Comparison of ENCODE assay signal across 14 cellular contexts in genomic region chr1:58818075-58818474, GRCh38. TPM values are rescaled to one million over a fixed set of nuclear protein-coding genes. Genes with fewer than 3 reads are reported as not detected.
A peak's percentile ranks its signal among the peaks of the same experiment; 100 is the strongest.
DNase-seq lines count a peak whose midpoint lies in the region; ATAC-seq, FAIRE-seq and TF ChIP-seq lines count a peak whose summit lies in the region.
"Had no signal": no experiment of that assay in that cellular context is flagged by ENCODE, and none has a peak within 500 bp of the region (broad histone marks: within the 10 kb centered on the region; RNA-seq: fewer than 3 reads in every experiment).

No MANE protein-coding gene starts in this region.

- no peak overlapping the region for H3K9ac ChIP-seq in astrocyte (ENCODE audit: low read length)
- H3K9ac ChIP-seq in keratinocyte (ENCODE audit: control insufficient read depth, extremely low read depth, insufficient read depth, low read length): no peak overlapping the region
- H3K9ac ChIP-seq in trophoblast cell (ENCODE audit: low read length): no peak overlapping the region

- DNase-seq in AG10803 (ENCODE audit: low read depth) (peak; percentile 84), M059J (ENCODE audit: low read depth) (peak; percentile 81), astrocyte (ENCODE audit: low read depth) (peak; percentile 96), keratinocyte (ENCODE audit: low read depth, low spot score) (peak; percentile 84), trophoblast cell (no peak)
- DNase-seq in activated CD8-positive, alpha-beta memory T cell treated with anti-CD3 and anti-CD28 coated beads, Interleukin-2, amount 50 U/mL, for 48 hours: no peak
- DNase-seq: activated CD8-positive, alpha-beta memory T cell treated with anti-CD3 and anti-CD28 coated beads, Interleukin-2, amount 50 U/mL, for 4 hours; CD8-positive, alpha-beta memory T cell; naive thymus-derived CD4-positive, alpha-beta T cell; NCI-H1092 treated with DMSO at 0.1 percent for 48 hours; small intestine; upper lobe of left lung had no signal

- H3K27me3 ChIP-seq in astrocyte (ENCODE audit: insufficient read depth, low read length): no peaks in the 10 kb centered on the region
- H3K27me3 ChIP-seq in keratinocyte (ENCODE audit: control insufficient read depth, extremely low read depth, insufficient read depth, low read length): no peaks in the 10 kb centered on the region
- no peaks in the 10 kb centered on the region for H3K27me3 ChIP-seq in trophoblast cell (ENCODE audit: insufficient read depth, low read length)
- H3K27me3 ChIP-seq: upper lobe of left lung had no signal

- H4K91ac ChIP-seq in trophoblast cell (ENCODE audit: low read depth, low read length): no peak overlapping the region

- H2AFZ ChIP-seq in astrocyte (ENCODE audit: low read depth, low read length) (no peak overlapping the region), keratinocyte (ENCODE audit: control insufficient read depth, low read length) (no peak overlapping the region), trophoblast cell (ENCODE audit: insufficient read depth, low read length, poor library complexity) (no peak overlapping the region)

- no peak overlapping the region for H2BK12ac ChIP-seq in trophoblast cell (ENCODE audit: low read length)

- peak overlapping the region; percentile 46 for H3K4me2 ChIP-seq in astrocyte (ENCODE audit: low read length)
- H3K4me2 ChIP-seq in keratinocyte (ENCODE audit: control insufficient read depth, extremely low read depth, insufficient read depth, low read depth, low read length): peak overlapping the region; percentile 2
- no peak overlapping the region for H3K4me2 ChIP-seq in trophoblast cell (ENCODE audit: low read length)

- dilution Hi-C loops in keratinocyte (cut with MboI; ENCODE audit: extremely low pct_ligation_motif_present, low sequenced_read_pairs): no loop called here

- FAIRE-seq in astrocyte (lab: Jason Lieb, UNC) (peak; percentile 78), keratinocyte (lab: Jason Lieb, UNC) (peak; percentile 91)
- FAIRE-seq: small intestine had no signal

- H3K4me3 ChIP-seq in AG10803 (ENCODE audit: low read length) (no peak overlapping the region), astrocyte (ENCODE audit: insufficient read depth, low read depth, low read length) (no peak overlapping the region), keratinocyte (ENCODE audit: control insufficient read depth in 2 of 3, extremely low read depth in 1 of 3, insufficient read depth in 2 of 3, low read depth in 1 of 3, low read length in 3 of 3) (no peak overlapping the region), trophoblast cell (ENCODE audit: low read depth, low read length) (no peak overlapping the region)
- H3K4me3 ChIP-seq: upper lobe of left lung had no signal

- no peak overlapping the region for H3K14ac ChIP-seq in trophoblast cell (ENCODE audit: low read length)

- H3K4me1 Mint-ChIP-seq in astrocyte (ENCODE audit: low read depth, unreplicated experiment): peaks cover 33% of the 10 kb centered on the region

- H3K4ac ChIP-seq in trophoblast cell (ENCODE audit: low read depth, low read length): no peak overlapping the region

- H3K23ac ChIP-seq in trophoblast cell (ENCODE audit: low read length): no peak overlapping the region

- no CpG with 5 or more reads among the region's 2 CpGs for WGBS in trophoblast cell (ENCODE audit: extremely low coverage, insufficient coverage, insufficient read length)

- no peak overlapping the region for H2BK120ac ChIP-seq in trophoblast cell (ENCODE audit: insufficient read depth, low read length, poor library complexity)

- H3K36me3 ChIP-seq in astrocyte (ENCODE audit: insufficient read depth, low read length) (no peaks in the 10 kb centered on the region), keratinocyte (ENCODE audit: control insufficient read depth in 2 of 2, extremely low read depth in 1 of 2, insufficient read depth in 2 of 2, low read length in 2 of 2) (no peaks in the 10 kb centered on the region), trophoblast cell (ENCODE audit: control insufficient read depth in 1 of 2, insufficient read depth in 2 of 2, low read length in 2 of 2) (no peaks in the 10 kb centered on the region)
- H3K36me3 ChIP-seq: upper lobe of left lung had no signal

- H3K9me3 ChIP-seq in astrocyte (ENCODE audit: insufficient read depth, low read depth, low read length) (no peaks in the 10 kb centered on the region), keratinocyte (ENCODE audit: control insufficient read depth, low read depth, low read length) (no peaks in the 10 kb centered on the region), trophoblast cell (ENCODE audit: insufficient read depth, low read depth, low read length) (no peaks in the 10 kb centered on the region)
- H3K9me3 ChIP-seq: upper lobe of left lung had no signal

- H3K36me3 Mint-ChIP-seq in astrocyte (ENCODE audit: low read depth, unreplicated experiment): no peaks in the 10 kb centered on the region

- peak overlapping the region; percentile 55 for H3K27ac Mint-ChIP-seq in astrocyte (ENCODE audit: unreplicated experiment)

- H2AK5ac ChIP-seq in trophoblast cell (ENCODE audit: low read length): no peak overlapping the region

- no peaks in the 10 kb centered on the region for H3K9me3 Mint-ChIP-seq in astrocyte (ENCODE audit: unreplicated experiment)
- H3K9me3 Mint-ChIP-seq: CD8-positive, alpha-beta memory T cell had no signal

- H3K4me1 ChIP-seq in astrocyte (ENCODE audit: insufficient read depth, low read length) (peaks cover 66% of the 10 kb centered on the region), keratinocyte (ENCODE audit: control insufficient read depth, extremely low read depth, insufficient read depth, low read length) (peaks cover 61% of the 10 kb centered on the region), trophoblast cell (ENCODE audit: control insufficient read depth in 1 of 2, insufficient read depth in 2 of 2, low read length in 2 of 2) (peaks cover 16 to 18% of the 10 kb centered on the region in 2 experiments)

- peaks cover 16% of the 10 kb centered on the region for H3K79me1 ChIP-seq in trophoblast cell (ENCODE audit: low read length)

- no peak overlapping the region for H4K8ac ChIP-seq in trophoblast cell (ENCODE audit: low read depth, low read length)

- no peaks in the 10 kb centered on the region for H3K9me1 ChIP-seq in keratinocyte (ENCODE audit: control insufficient read depth, extremely low read depth, insufficient read depth, low read length)

- no peak overlapping the region for H3K18ac ChIP-seq in trophoblast cell (ENCODE audit: low read length)

- no peaks in the 10 kb centered on the region for H3K27me3 Mint-ChIP-seq in astrocyte (ENCODE audit: low read depth, unreplicated experiment)
- H3K27me3 Mint-ChIP-seq: CD8-positive, alpha-beta memory T cell had no signal

- ATAC-seq in GM21423 (IDR thresholded peaks at IDR 0.05; ENCODE audit: unreplicated experiment) (no peak), HG03520 (IDR thresholded peaks at IDR 0.05; ENCODE audit: unreplicated experiment) (no peak)
- ATAC-seq: naive thymus-derived CD4-positive, alpha-beta T cell had no signal

- H3K27ac ChIP-seq in astrocyte (ENCODE audit: low read depth, low read length) (peak overlapping the region; percentile 55), keratinocyte (ENCODE audit: control insufficient read depth, insufficient read depth, low read length) (peak overlapping the region; percentile 88), trophoblast cell (ENCODE audit: low read depth, low read length) (no peak overlapping the region)
- H3K27ac ChIP-seq: upper lobe of left lung had no signal

- H2BK5ac ChIP-seq in trophoblast cell (ENCODE audit: low read depth, low read length, poor library complexity): no peak overlapping the region

- no peak for TF ChIP-seq CTCF in AG10803 (conservative IDR thresholded peaks at IDR 0.05; ENCODE audit: low read length)
- TF ChIP-seq CTCF in astrocyte (IDR thresholded peaks at IDR 0.05; ENCODE audit: insufficient read depth, low read depth, low read length): no peak
- TF ChIP-seq CTCF in keratinocyte (optimal IDR thresholded peaks at IDR 0.05 in 1 of 3, IDR thresholded peaks at IDR 0.05 in 1 of 3, conservative IDR thresholded peaks at IDR 0.05 in 1 of 3; ENCODE audit: extremely low read depth in 1 of 3, insufficient read depth in 2 of 3, low read length in 3 of 3): no peak

- no peak overlapping the region for H4K12ac ChIP-seq in trophoblast cell (ENCODE audit: low read depth, low read length)

- H3K79me2 ChIP-seq in astrocyte (ENCODE audit: insufficient read depth, low read length): no peaks in the 10 kb centered on the region
- no peaks in the 10 kb centered on the region for H3K79me2 ChIP-seq in keratinocyte (ENCODE audit: control insufficient read depth, insufficient read depth, low read length)
- peaks cover 8% of the 10 kb centered on the region for H3K79me2 ChIP-seq in trophoblast cell (ENCODE audit: control insufficient read depth, insufficient read depth, low read length, poor library complexity)

- no peak overlapping the region for H3K4me3 Mint-ChIP-seq in astrocyte (ENCODE audit: unreplicated experiment)
- H3K4me3 Mint-ChIP-seq: naive thymus-derived CD4-positive, alpha-beta T cell had no signal

- H4K20me1 ChIP-seq in astrocyte (ENCODE audit: insufficient read depth, low read length) (no peaks in the 10 kb centered on the region), keratinocyte (ENCODE audit: control insufficient read depth, extremely low read depth, insufficient read depth, low read length) (no peaks in the 10 kb centered on the region)

RNA-seq across cellular contexts. Expression of gene JUN, which starts 34.2 kb away (rescaled TPM):
- total RNA-seq in M059J (2014; rRNA removed; shearing (Covaris generic)): 49.3 and 85.5 TPM in 2 replicates
- 100 and 101 TPM in 2 replicates for total RNA-seq in astrocyte
- 31.2 to 83.1 TPM (median 70.1 TPM) in 3 replicates for polyA plus RNA-seq in keratinocyte
- 322 TPM for polyA plus RNA-seq in keratinocyte (2011; ENCODE audit: low read depth)
- polyA plus RNA-seq in keratinocyte (2011; cell fraction: cytosol; rRNA removed): 20.0 and 37.1 TPM in 2 replicates
- polyA plus RNA-seq in keratinocyte (2011; cell fraction: nucleus; rRNA removed): 170 and 226 TPM in 2 replicates
- polyA plus RNA-seq in keratinocyte (2012; ENCODE audit: low replicate concordance): 43.2 and 179 TPM in 2 replicates
- 28.4 to 46.4 TPM (median 36.4 TPM) in 3 replicates for polyA minus RNA-seq in keratinocyte
- polyA minus RNA-seq in keratinocyte (2011; cell fraction: cytosol; rRNA and poly(A)+ RNA removed): 76.4 TPM
- polyA minus RNA-seq in keratinocyte (2011; cell fraction: nucleus; rRNA and poly(A)+ RNA removed): 198 and 206 TPM in 2 replicates
- polyA plus RNA-seq in trophoblast cell (2013): 48.6 and 50.2 TPM in 2 replicates

Comparison
In these comparisons a context has a peak if more than half of its experiments do, and no peak if none do; other contexts are left out.
1. DNase-seq: peak in AG10803 (single experiment), M059J (single experiment), astrocyte (single experiment) and keratinocyte (single experiment); none in activated CD8-positive, alpha-beta memory T cell treated with anti-CD3 and anti-CD28 coated beads, Interleukin-2, amount 50 U/mL, for 48 hours (single experiment) and trophoblast cell (0 of 2).